Comparison of ENCODE assay signal across 12 cellular contexts in the genomic region with DNA sequence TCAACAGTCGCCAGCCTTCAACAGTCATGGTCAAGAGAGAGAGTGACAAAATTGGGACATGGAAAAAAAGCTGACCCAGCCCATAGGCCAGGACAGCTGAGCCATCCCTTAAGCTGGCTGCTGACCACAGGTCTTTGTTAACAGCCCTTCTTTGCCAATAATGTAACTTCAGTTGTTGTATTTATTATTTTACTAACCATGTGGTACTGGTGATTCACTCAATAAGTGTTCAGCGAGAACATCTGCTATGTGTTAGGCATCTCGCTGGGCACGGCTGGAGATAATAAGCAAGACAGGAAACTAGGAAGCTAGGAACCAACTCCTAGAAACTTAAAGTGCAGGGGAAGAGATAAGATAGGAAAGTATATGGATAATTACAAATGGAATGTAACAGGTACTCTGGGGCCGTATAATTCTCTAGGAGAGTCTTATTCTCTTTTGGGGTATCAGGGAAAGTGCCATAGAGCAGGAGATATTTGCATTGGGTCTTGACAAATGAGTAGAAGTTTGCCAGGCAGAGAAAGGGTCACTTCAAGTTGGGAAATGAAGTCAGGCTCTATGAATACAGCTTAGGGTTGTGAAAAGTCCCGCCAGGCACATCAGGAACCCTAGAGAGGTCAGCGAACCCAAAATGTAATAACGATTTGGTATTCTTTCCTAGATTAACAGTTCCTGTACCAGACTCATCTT.
A peak's percentile ranks its signal among the peaks of the same experiment; 100 is the strongest.
DNase-seq lines count a peak whose midpoint lies in the region; ATAC-seq and TF ChIP-seq lines count a peak whose summit lies in the region.
"Had no signal": no experiment of that assay in that cellular context is flagged by ENCODE, and none has a peak within 500 bp of the region (broad histone marks: within the 10 kb centered on the region; RNA-seq: fewer than 3 reads in every experiment).

No MANE protein-coding gene starts in this region.

- peak overlapping the region; percentile 49 for H3K4me2 ChIP-seq in skeletal muscle satellite cell (ENCODE audit: low read length)

- peaks cover 3% of the 10 kb centered on the region for H3K4me1 ChIP-seq in RWPE2 (ENCODE audit: insufficient read depth, poor library complexity, severe bottlenecking)
- H3K4me1 ChIP-seq in skeletal muscle satellite cell (ENCODE audit: control insufficient read depth, insufficient read depth, low read length): peaks cover 13% of the 10 kb centered on the region
- H3K4me1 ChIP-seq: Caco-2 had no signal

- TF ChIP-seq CTCF in RWPE2 (IDR thresholded peaks at IDR 0.05; ENCODE audit: poor library complexity, severe bottlenecking) (no peak), fibroblast of mammary gland (conservative IDR thresholded peaks at IDR 0.05; ENCODE audit: control insufficient read depth, insufficient read depth, low read depth, low read length) (no peak)

- H3K4me3 ChIP-seq in RWPE2 (ENCODE audit: severe bottlenecking) (no peak overlapping the region), fibroblast of mammary gland (ENCODE audit: control insufficient read depth, low read depth, low read length) (no peak overlapping the region), skeletal muscle satellite cell (ENCODE audit: low read length) (no peak overlapping the region)
- H3K4me3 ChIP-seq: esophagus muscularis mucosa, lung had no signal

- H3K9me3 ChIP-seq in RWPE2 (ENCODE audit: severe bottlenecking): no peaks in the 10 kb centered on the region
- H3K9me3 ChIP-seq in skeletal muscle satellite cell (replicated peaks; ENCODE audit: low read length): no peaks in the 10 kb centered on the region
- H3K9me3 ChIP-seq: Caco-2 had no signal

- ATAC-seq in RWPE2 (ENCODE audit: low read depth) (peak; percentile 98), HG03045 (IDR thresholded peaks at IDR 0.05; ENCODE audit: unreplicated experiment) (no peak), GM18907 (IDR thresholded peaks at IDR 0.05; ENCODE audit: unreplicated experiment) (no peak)

- peak; percentile 93 for DNase-seq in EL
- no peak for DNase-seq in RWPE2 (ENCODE audit: low spot score)
- peak; percentile 95 for DNase-seq in fibroblast of mammary gland (ENCODE audit: low read depth)
- DNase-seq in NCI-H1048 (lab: John Stamatoyannopoulos, UW): no peak
- DNase-seq in stimulated activated naive CD4-positive, alpha-beta T cell treated with Interleukin-2 at 50 U/mL for 16 hours (lab: John Stamatoyannopoulos, UW): no peak
- DNase-seq: Caco-2, NCI-H2171 treated with DMSO at 0.1 percent for 48 hours had no signal

- H3K36me3 ChIP-seq in RWPE2 (ENCODE audit: low read depth): no peaks in the 10 kb centered on the region
- H3K36me3 ChIP-seq in skeletal muscle satellite cell (ENCODE audit: insufficient read depth, low read length): no peaks in the 10 kb centered on the region
- H3K36me3 ChIP-seq: esophagus muscularis mucosa had no signal

- peak overlapping the region; percentile 1 for H3K27ac ChIP-seq in RWPE2 (ENCODE audit: poor library complexity, severe bottlenecking)
- H3K27ac ChIP-seq: esophagus muscularis mucosa had no signal

- H3K9ac ChIP-seq in skeletal muscle satellite cell (ENCODE audit: low read depth, low read length): no peak overlapping the region

- H3K27me3 ChIP-seq in RWPE2 (ENCODE audit: insufficient read depth, poor library complexity, severe bottlenecking): no peaks in the 10 kb centered on the region
- H3K27me3 ChIP-seq in skeletal muscle satellite cell (ENCODE audit: control insufficient read depth, insufficient read depth, low read length): no peaks in the 10 kb centered on the region
- H3K27me3 ChIP-seq: esophagus muscularis mucosa had no signal

Comparison
In these comparisons a context has a peak if more than half of its experiments do, and no peak if none do; other contexts are left out.
1. DNase-seq: peak in EL (single experiment) and fibroblast of mammary gland (single experiment); none in RWPE2 (single experiment), NCI-H1048 (single experiment) and stimulated activated naive CD4-positive, alpha-beta T cell treated with Interleukin-2 at 50 U/mL for 16 hours (single experiment).